In genomic region chr17:48540213-48540612, GRCh38 we compare ENCODE assay signal across 13 cellular contexts. TPM values are rescaled to one million over a fixed set of nuclear protein-coding genes. Genes with fewer than 3 reads are reported as not detected.
A peak's percentile ranks its signal among the peaks of the same experiment; 100 is the strongest.
DNase-seq lines count a peak whose midpoint lies in the region; ATAC-seq, FAIRE-seq and TF ChIP-seq lines count a peak whose summit lies in the region.
"Had no signal": no experiment of that assay in that cellular context is flagged by ENCODE, and none has a peak within 500 bp of the region (broad histone marks: within the 10 kb centered on the region; RNA-seq: fewer than 3 reads in every experiment).

No MANE protein-coding gene starts in this region.

- FAIRE-seq in frontal cortex (lab: Jason Lieb, UNC) = no peak

- peaks cover 36% of the 10 kb centered on the region for H3K4me1 Mint-ChIP-seq in activated naive CD4-positive, alpha-beta T cell treated with anti-CD3 and anti-CD28 coated beads, Interleukin-2, amount 10 ng/mL, durations not matched to agents 7 days and 5 days
- peaks cover 21% of the 10 kb centered on the region for H3K4me1 Mint-ChIP-seq in activated naive CD8-positive, alpha-beta T cell treated with anti-CD3 and anti-CD28 coated beads, Interleukin-2, amount 10 ng/mL, durations not matched to agents 7 days and 5 days

- H3K4me3 Mint-ChIP-seq in activated naive CD4-positive, alpha-beta T cell treated with anti-CD3 and anti-CD28 coated beads, Interleukin-2, amount 10 ng/mL, durations not matched to agents 7 days and 5 days = peak overlapping the region; percentile 46
- H3K4me3 Mint-ChIP-seq in activated naive CD8-positive, alpha-beta T cell treated with anti-CD3 and anti-CD28 coated beads, Interleukin-2, amount 10 ng/mL, durations not matched to agents 7 days and 5 days = peak overlapping the region; percentile 18

- H3K9me3 Mint-ChIP-seq in activated naive CD4-positive, alpha-beta T cell treated with anti-CD3 and anti-CD28 coated beads, Interleukin-2, amount 10 ng/mL, durations not matched to agents 7 days and 5 days = no peaks in the 10 kb centered on the region
- H3K9me3 Mint-ChIP-seq in activated naive CD8-positive, alpha-beta T cell treated with anti-CD3 and anti-CD28 coated beads, Interleukin-2, amount 10 ng/mL, durations not matched to agents 7 days and 5 days = no peaks in the 10 kb centered on the region

- H3K27ac ChIP-seq in mesodermal cell (ENCODE audit: low read depth, low read length, severe bottlenecking) (peak overlapping the region; percentile 23), stomach (peak overlapping the region in 3 of 5 donors; percentile 93 to 95 (median 93))

- H3K9me3 ChIP-seq in mesodermal cell (ENCODE audit: control insufficient read depth, low read length) (no peaks in the 10 kb centered on the region), stomach (no peaks in the 10 kb centered on the region)
- H3K9me3 ChIP-seq: MG63, upper lobe of left lung had no signal

- ATAC-seq in activated naive CD8-positive, alpha-beta T cell treated with anti-CD3 and anti-CD28 coated beads, Interleukin-2, amount 10 ng/mL, durations not matched to agents 7 days and 5 days (ENCODE audit: low read depth) = no peak
- ATAC-seq in GM18517 (IDR thresholded peaks at IDR 0.05; ENCODE audit: unreplicated experiment) (no peak), GM19395 (IDR thresholded peaks at IDR 0.05; ENCODE audit: unreplicated experiment) (no peak)
- ATAC-seq: left cardiac atrium had no signal

- peak overlapping the region; percentile 75 for H3K27ac Mint-ChIP-seq in activated naive CD4-positive, alpha-beta T cell treated with anti-CD3 and anti-CD28 coated beads, Interleukin-2, amount 10 ng/mL, durations not matched to agents 7 days and 5 days
- peak overlapping the region; percentile 57 for H3K27ac Mint-ChIP-seq in activated naive CD8-positive, alpha-beta T cell treated with anti-CD3 and anti-CD28 coated beads, Interleukin-2, amount 10 ng/mL, durations not matched to agents 7 days and 5 days

- peaks cover 24% of the 10 kb centered on the region for H3K36me3 Mint-ChIP-seq in activated naive CD4-positive, alpha-beta T cell treated with anti-CD3 and anti-CD28 coated beads, Interleukin-2, amount 10 ng/mL, durations not matched to agents 7 days and 5 days
- peaks cover 8% of the 10 kb centered on the region for H3K36me3 Mint-ChIP-seq in activated naive CD8-positive, alpha-beta T cell treated with anti-CD3 and anti-CD28 coated beads, Interleukin-2, amount 10 ng/mL, durations not matched to agents 7 days and 5 days

- peaks cover 8% of the 10 kb centered on the region for H3K4me1 ChIP-seq in mesodermal cell (ENCODE audit: control insufficient read depth, insufficient read depth, low read length, poor library complexity, severe bottlenecking)
- H3K4me1 ChIP-seq in stomach = peaks cover 7 to 28% (median 18%) of the 10 kb centered on the region in 4 donors

- no peak for TF ChIP-seq CTCF in stomach (IDR thresholded peaks at IDR 0.05)

- intact Hi-C loops in stomach (cut with DNase I; ENCODE audit: low total_unique reads) = no loop called here

- H3K4me3 ChIP-seq in mesodermal cell (ENCODE audit: extremely low read depth, insufficient read depth, low read length, poor library complexity, severe bottlenecking) (no peak overlapping the region), stomach (no peak overlapping the region)

- peaks cover 64% of the 10 kb centered on the region for H3K27me3 Mint-ChIP-seq in activated naive CD4-positive, alpha-beta T cell treated with anti-CD3 and anti-CD28 coated beads, Interleukin-2, amount 10 ng/mL, durations not matched to agents 7 days and 5 days
- peaks cover 28% of the 10 kb centered on the region for H3K27me3 Mint-ChIP-seq in activated naive CD8-positive, alpha-beta T cell treated with anti-CD3 and anti-CD28 coated beads, Interleukin-2, amount 10 ng/mL, durations not matched to agents 7 days and 5 days

- DNase-seq in activated naive CD4-positive, alpha-beta T cell treated with anti-CD3 and anti-CD28 coated beads, Interleukin-2, amount 10 ng/mL, durations not matched to agents 7 days and 5 days = no peak
- DNase-seq in activated naive CD4-positive, alpha-beta T cell (lab: John Stamatoyannopoulos, UW) = no peak
- DNase-seq in activated naive CD8-positive, alpha-beta T cell treated with anti-CD3 and anti-CD28 coated beads, Interleukin-2, amount 10 ng/mL, durations not matched to agents 7 days and 5 days = no peak
- DNase-seq in stomach (no peak), frontal cortex (ENCODE audit: low spot score in 2 of 2) (no peak)
- DNase-seq: activated CD8-positive, alpha-beta memory T cell treated with anti-CD3 and anti-CD28 coated beads, Interleukin-2, amount 50 U/mL, for 48 hours; left cardiac atrium; MG63; upper lobe of left lung had no signal

- 67 to 100% methylated on average over 1 of the region's 1 CpG for WGBS in mesodermal cell (ENCODE audit: insufficient coverage in 2 of 2), 2 experiments
- whole genome bisulfite sequencing in stomach, 5 donors = 82 to 95% (median 92%) methylated on average over 1 of the region's 1 CpG

- TF ChIP-seq EP300 in stomach (IDR thresholded peaks at IDR 0.05) = no peak

- H3K27me3 ChIP-seq in stomach = peaks cover 4 to 50% (median 32%) of the 10 kb centered on the region in 3 donors
- H3K27me3 ChIP-seq: MG63 had no signal

- POLR2A ChIA-PET in activated naive CD8-positive, alpha-beta T cell treated with anti-CD3 and anti-CD28 coated beads, Interleukin-2, amount 10 ng/mL, durations not matched to agents 7 days and 5 days (lab: Charles Lee) = interaction anchor here (0.7 to 2.9 kb wide), 4 partner anchors 27 to 995 kb away, joined by 3 to 21 read pairs (median 5); no protein-coding TSS in a partner anchor

- H3K36me3 ChIP-seq in mesodermal cell (ENCODE audit: control insufficient read depth, insufficient read depth, low read length) (peaks cover 10% of the 10 kb centered on the region), stomach (peaks cover 0 to 6% (median 0%) of the 10 kb centered on the region in 4 donors)
- H3K36me3 ChIP-seq: upper lobe of left lung had no signal

- CTCF ChIA-PET in activated naive CD4-positive, alpha-beta T cell treated with anti-CD3 and anti-CD28 coated beads, Interleukin-2, amount 10 ng/mL, durations not matched to agents 7 days and 5 days (lab: Charles Lee) = interaction anchor here (1.0 to 2.6 kb wide), 3 partner anchors 17 to 53 kb away, joined by 3 to 13 read pairs (median 6); partner anchors contain the start of gene HOXB5

- no peak for TF ChIP-seq POLR2A in stomach (IDR thresholded peaks at IDR 0.05)

RNA-seq across cellular contexts. Expression of gene HOXB2, which starts 4.7 kb away (rescaled TPM):
- total RNA-seq in activated naive CD8-positive, alpha-beta T cell treated with anti-CD3 and anti-CD28 coated beads, Interleukin-2, amount 10 ng/mL, durations not matched to agents 7 days and 5 days = 10 to 100 TPM; 19.5 to 20.0 TPM
- polyA plus RNA-seq in mesodermal cell (2013, experiment 1 of 2) = 53.6 TPM
- polyA plus RNA-seq in mesodermal cell (2013, experiment 2 of 2) = 52.0 TPM
- 10 to 100 TPM in 3 of 5 donors, 1 to 10 TPM in 2; 6.7 to 83.0 (median 10.5) TPM for total RNA-seq in stomach
- 10 to 100 TPM; 11.3 to 22.2 (median 13.4) TPM for polyA plus RNA-seq in stomach
- not detected for total RNA-seq in frontal cortex

RNA-seq across cellular contexts. Expression of gene HOXB1, which starts 9.4 kb away (rescaled TPM):
- total RNA-seq in activated naive CD8-positive, alpha-beta T cell treated with anti-CD3 and anti-CD28 coated beads, Interleukin-2, amount 10 ng/mL, durations not matched to agents 7 days and 5 days = not detected
- polyA plus RNA-seq in mesodermal cell (2013, experiment 1 of 2) = 10.0 TPM
- polyA plus RNA-seq in mesodermal cell (2013, experiment 2 of 2) = 14.1 TPM
- total RNA-seq in stomach = not detected
- under 1 TPM in 1 of 3 donors, not detected in 2; 0.28 TPM for polyA plus RNA-seq in stomach
- total RNA-seq in frontal cortex = not detected
- total RNA-seq: glomerular endothelial cell, left cardiac atrium, upper lobe of left lung had no signal

RNA-seq across cellular contexts. Expression of gene HOXB4, which starts 37.9 kb away (rescaled TPM):
- 1 to 10 TPM; 5.3 to 6.4 TPM for total RNA-seq in activated naive CD8-positive, alpha-beta T cell treated with anti-CD3 and anti-CD28 coated beads, Interleukin-2, amount 10 ng/mL, durations not matched to agents 7 days and 5 days
- 6.6 TPM for polyA plus RNA-seq in mesodermal cell (2013, experiment 1 of 2)
- polyA plus RNA-seq in mesodermal cell (2013, experiment 2 of 2) = 7.8 TPM
- total RNA-seq in stomach (1 to 10 TPM in 1 of 5 donors, under 1 TPM in 2, not detected in 2; 0.45 to 5.1 (median 0.58) TPM), frontal cortex (not detected)
- 1 to 10 TPM; 1.7 to 4.6 (median 2.6) TPM for polyA plus RNA-seq in stomach

RNA-seq across cellular contexts. Expression of gene HOXB3, which starts 49.8 kb away (rescaled TPM):
- 10 to 100 TPM; 10.5 to 13.6 TPM for total RNA-seq in activated naive CD8-positive, alpha-beta T cell treated with anti-CD3 and anti-CD28 coated beads, Interleukin-2, amount 10 ng/mL, durations not matched to agents 7 days and 5 days
- 28.7 TPM for polyA plus RNA-seq in mesodermal cell (2013, experiment 1 of 2)
- polyA plus RNA-seq in mesodermal cell (2013, experiment 2 of 2) = 27.8 TPM
- 10 to 100 TPM in 4 of 5 donors, 1 to 10 TPM in 1; 6.1 to 77.6 (median 17.0) TPM for total RNA-seq in stomach
- 1 to 10 TPM; 2.8 to 9.5 (median 3.8) TPM for polyA plus RNA-seq in stomach
- not detected for total RNA-seq in frontal cortex

RNA-seq across cellular contexts. Expression of gene HOXB5, which starts 53.4 kb away (rescaled TPM):
- not detected for total RNA-seq in activated naive CD8-positive, alpha-beta T cell treated with anti-CD3 and anti-CD28 coated beads, Interleukin-2, amount 10 ng/mL, durations not matched to agents 7 days and 5 days
- polyA plus RNA-seq in mesodermal cell (2013, experiment 1 of 2) = 13.7 TPM
- 15.0 TPM for polyA plus RNA-seq in mesodermal cell (2013, experiment 2 of 2)
- total RNA-seq in stomach = 10 to 100 TPM in 2 of 5 donors, under 1 TPM in 2, not detected in 1; 0.43 to 50.4 (median 6.2) TPM
- 1 to 10 TPM; 2.2 to 2.7 (median 2.4) TPM for polyA plus RNA-seq in stomach
- not detected for total RNA-seq in frontal cortex
